33 cellular contexts compared by ENCODE assay signal in the genomic region with DNA sequence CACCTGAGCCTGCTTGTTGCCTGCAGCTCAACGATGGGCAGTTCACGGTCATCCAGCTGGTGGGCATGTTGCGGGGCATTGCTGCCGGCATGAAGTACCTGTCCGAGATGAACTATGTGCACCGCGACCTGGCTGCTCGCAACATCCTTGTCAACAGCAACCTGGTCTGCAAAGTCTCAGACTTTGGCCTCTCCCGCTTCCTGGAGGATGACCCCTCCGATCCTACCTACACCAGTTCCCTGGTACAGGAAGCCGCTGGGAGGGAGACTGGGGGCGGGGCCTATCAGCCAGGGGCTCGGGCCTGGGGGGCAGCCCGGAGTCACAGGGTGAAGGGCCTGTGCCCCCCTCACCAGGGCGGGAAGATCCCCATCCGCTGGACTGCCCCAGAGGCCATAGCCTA. TPM values are rescaled to one million over a fixed set of nuclear protein-coding genes. Genes with fewer than 3 reads are reported as not detected.
"Had no signal": no experiment of that assay in that cellular context is flagged by ENCODE, and none has a peak within 500 bp of the region (broad histone marks: within the 10 kb centered on the region; RNA-seq: fewer than 3 reads in every experiment).

No MANE protein-coding gene starts in this region.

- H3K36me3 ChIP-seq: colonic mucosa had no signal

- H3K27me3 Mint-ChIP-seq: brain had no signal

- H3K27me3 ChIP-seq: adrenal gland, ascending aorta, colonic mucosa, esophagus squamous epithelium, gastroesophageal sphincter had no signal

- H3K9me3 Mint-ChIP-seq: activated B cell treated with CpG ODN at 0.5 μM for 24 hours; activated CD8-positive, alpha-beta T cell treated with anti-CD3 and anti-CD28 coated beads for 36 hours; activated naive CD4-positive, alpha-beta T cell treated with anti-CD3 and anti-CD28 coated beads for 36 hours; activated naive CD4-positive, alpha-beta T cell treated with anti-CD3 and anti-CD28 coated beads, Interleukin-2, amount 50 U/mL, for 24 hours; activated naive CD8-positive, alpha-beta T cell treated with anti-CD3 and anti-CD28 coated beads for 36 hours; activated naive CD8-positive, alpha-beta T cell treated with anti-CD3 and anti-CD28 coated beads, Interleukin-2, amount 50 U/mL, for 24 hours; activated T-cell treated with anti-CD3 and anti-CD28 coated beads, Interleukin-2, amount 50 U/mL, for 4 hours; activated T-helper 17 cell treated with anti-CD3 and anti-CD28 coated beads, Interleukin-2, amount 50 U/mL, for 72 hours; brain; T-helper 2 cell treated with Interferon-gamma antibody and Interleukin-4, amounts not matched to agents 5 μg/mL and 100 μg/mL, for 36 hours had no signal

- ATAC-seq: activated CD4-positive, CD25-positive, alpha-beta regulatory T cell treated with anti-CD3 and anti-CD28 coated beads, Interleukin-2, amount 50 U/mL, for 24 hours; activated CD8-positive, alpha-beta T cell treated with anti-CD3 and anti-CD28 coated beads for 36 hours; activated naive CD8-positive, alpha-beta T cell treated with anti-CD3 and anti-CD28 coated beads, Interleukin-2, amount 50 U/mL, for 24 hours; activated T-cell treated with anti-CD3 and anti-CD28 coated beads, Interleukin-2, amount 50 U/mL, for 4 hours; activated T-helper 17 cell treated with anti-CD3 and anti-CD28 coated beads, Interleukin-2, amount 50 U/mL, for 72 hours; gastroesophageal sphincter; T-helper 17 cell had no signal

- H3K27ac Mint-ChIP-seq: activated B cell treated with CpG ODN at 0.5 μM for 24 hours; activated CD8-positive, alpha-beta T cell treated with anti-CD3 and anti-CD28 coated beads for 36 hours; activated naive CD4-positive, alpha-beta T cell treated with anti-CD3 and anti-CD28 coated beads for 36 hours; activated naive CD4-positive, alpha-beta T cell treated with anti-CD3 and anti-CD28 coated beads, Interleukin-2, amount 50 U/mL, for 24 hours; activated naive CD8-positive, alpha-beta T cell treated with anti-CD3 and anti-CD28 coated beads for 36 hours; activated naive CD8-positive, alpha-beta T cell treated with anti-CD3 and anti-CD28 coated beads, Interleukin-2, amount 50 U/mL, for 24 hours; activated T-helper 17 cell treated with anti-CD3 and anti-CD28 coated beads, Interleukin-2, amount 50 U/mL, for 72 hours; T-helper 17 cell; T-helper 2 cell treated with Interferon-gamma antibody and Interleukin-4, amounts not matched to agents 5 μg/mL and 100 μg/mL, for 36 hours had no signal

- H3K4me3 ChIP-seq: adrenal gland, ascending aorta, colonic mucosa, esophagus squamous epithelium, gastroesophageal sphincter had no signal

- H3K4me1 ChIP-seq: colonic mucosa had no signal

- H3K36me3 Mint-ChIP-seq: activated naive CD8-positive, alpha-beta T cell treated with anti-CD3 and anti-CD28 coated beads for 36 hours had no signal

- H3K9me3 ChIP-seq: adrenal gland, ascending aorta, colonic mucosa, esophagus squamous epithelium, gastroesophageal sphincter had no signal

- DNase-seq: activated B cell treated with CpG ODN at 0.5 μM for 24 hours; activated CD4-positive, alpha-beta T cell treated with anti-CD3 and anti-CD28 coated beads for 48 hours; activated CD4-positive, alpha-beta T cell treated with anti-CD3 and anti-CD28 coated beads, Interleukin-2, amount 50 U/mL, for 1 hour; activated CD4-positive, alpha-beta T cell treated with anti-CD3 and anti-CD28 coated beads, Interleukin-2, amount 50 U/mL, for 48 hours; activated CD8-positive, alpha-beta memory T cell treated with anti-CD3 and anti-CD28 coated beads for 24 hours; activated CD8-positive, alpha-beta T cell treated with anti-CD3 and anti-CD28 coated beads for 36 hours; activated effector memory CD4-positive, alpha-beta T cell treated with Interleukin-2 at 50 U/mL for 16 hours; activated naive CD4-positive, alpha-beta T cell treated with anti-CD3 and anti-CD28 coated beads for 36 hours; activated naive CD8-positive, alpha-beta T cell treated with anti-CD3 and anti-CD28 coated beads for 36 hours; activated naive CD8-positive, alpha-beta T cell treated with anti-CD3 and anti-CD28 coated beads, Interleukin-2, amount 50 U/mL, for 24 hours; activated T-cell treated with anti-CD3 and anti-CD28 coated beads, Interleukin-2, amount 50 U/mL, for 4 hours; adrenal gland; amygdala; central memory CD4-positive, alpha-beta T cell; cerebellar nuclear complex; colonic mucosa; effector CD8-positive, alpha-beta T cell; esophagus squamous epithelium; foreskin melanocyte; T-helper 1 cell; T-helper 17 cell; T1000; WERI-Rb-1 had no signal

- H3K27ac ChIP-seq: adrenal gland, ascending aorta, colonic mucosa, epithelial cell of prostate, esophagus squamous epithelium, gastroesophageal sphincter, WERI-Rb-1 had no signal

- H3K4me3 Mint-ChIP-seq: activated B cell treated with CpG ODN at 0.5 μM for 24 hours; activated CD8-positive, alpha-beta T cell treated with anti-CD3 and anti-CD28 coated beads for 36 hours; activated naive CD4-positive, alpha-beta T cell treated with anti-CD3 and anti-CD28 coated beads for 36 hours; activated naive CD4-positive, alpha-beta T cell treated with anti-CD3 and anti-CD28 coated beads, Interleukin-2, amount 50 U/mL, for 24 hours; activated naive CD8-positive, alpha-beta T cell treated with anti-CD3 and anti-CD28 coated beads for 36 hours; activated naive CD8-positive, alpha-beta T cell treated with anti-CD3 and anti-CD28 coated beads, Interleukin-2, amount 50 U/mL, for 24 hours; activated T-cell treated with anti-CD3 and anti-CD28 coated beads, Interleukin-2, amount 50 U/mL, for 4 hours; activated T-helper 17 cell treated with anti-CD3 and anti-CD28 coated beads, Interleukin-2, amount 50 U/mL, for 72 hours; brain; T-helper 2 cell treated with Interferon-gamma antibody and Interleukin-4, amounts not matched to agents 5 μg/mL and 100 μg/mL, for 36 hours had no signal

- H3K4me1 Mint-ChIP-seq: activated naive CD8-positive, alpha-beta T cell treated with anti-CD3 and anti-CD28 coated beads for 36 hours had no signal

- FAIRE-seq: endometrium, endothelial cell of umbilical vein had no signal

RNA-seq across cellular contexts. Expression of a gene that starts 18.8 kb away (rescaled TPM):
- total RNA-seq: activated naive CD4-positive, alpha-beta T cell treated with anti-CD3 and anti-CD28 coated beads for 36 hours; endothelial cell of umbilical vein had no signal
